ENCODE assay signal across 11 cellular contexts in the genomic region with DNA sequence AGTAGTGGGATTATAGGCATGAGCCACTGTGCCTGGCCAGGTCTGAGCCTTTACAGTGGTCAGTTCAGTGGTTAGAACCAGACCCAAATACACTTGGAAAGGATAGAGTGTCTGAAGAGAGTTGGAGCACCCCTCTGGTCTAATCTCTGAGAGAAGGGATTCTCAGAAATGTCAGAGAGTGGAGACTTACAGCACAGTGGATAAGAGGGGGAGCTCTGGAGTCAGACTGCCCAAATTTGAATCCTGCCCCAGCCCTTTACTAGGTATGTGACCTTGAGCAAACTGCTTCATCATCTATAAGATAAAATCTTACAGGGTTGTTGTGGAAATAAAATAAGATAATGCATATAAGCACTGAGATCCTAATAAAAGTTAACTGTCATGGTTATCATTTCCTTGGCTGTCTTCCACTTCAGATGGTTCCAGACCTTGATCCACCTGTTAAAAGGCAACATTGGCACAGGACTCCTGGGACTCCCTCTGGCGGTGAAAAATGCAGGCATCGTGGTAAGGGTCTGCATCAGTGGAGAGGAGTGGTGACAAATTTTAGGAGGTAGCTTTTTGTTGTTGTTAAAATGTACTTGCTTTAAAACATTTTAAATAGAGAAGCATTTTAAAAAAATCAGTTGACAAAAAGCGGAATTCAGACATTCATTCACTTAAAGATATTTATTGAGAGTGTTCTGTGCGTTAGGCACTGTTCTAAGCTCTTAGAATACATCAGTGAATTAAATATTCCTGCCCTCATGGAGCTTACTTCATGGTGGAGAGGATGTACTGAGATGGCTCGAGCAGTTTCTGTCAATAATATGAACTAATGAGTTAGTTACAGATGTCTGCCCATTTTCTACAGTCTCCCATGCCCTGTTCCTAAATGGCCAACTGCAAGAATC. TPM values are rescaled to one million over a fixed set of nuclear protein-coding genes. Genes with fewer than 3 reads are reported as not detected.
A peak's percentile ranks its signal among the peaks of the same experiment; 100 is the strongest.
DNase-seq lines count a peak whose midpoint lies in the region; FAIRE-seq and TF ChIP-seq lines count a peak whose summit lies in the region.
"Had no signal": no experiment of that assay in that cellular context is flagged by ENCODE, and none has a peak within 500 bp of the region (broad histone marks: within the 10 kb centered on the region; RNA-seq: fewer than 3 reads in every experiment).

No MANE protein-coding gene starts in this region.

- H3K18ac ChIP-seq in mesenchymal stem cell (ENCODE audit: low read depth in 1 of 2, low read length in 2 of 2) = no peak overlapping the region

- H2AK5ac ChIP-seq in mesenchymal stem cell (ENCODE audit: low read length, severe bottlenecking) = no peak overlapping the region

- FAIRE-seq in small intestine (lab: Jason Lieb, UNC) = no peak

- no peak overlapping the region for H3K27ac Mint-ChIP-seq in glutamatergic neuron (ENCODE audit: unreplicated experiment)
- H3K27ac Mint-ChIP-seq: IgD-negative memory B cell had no signal

- H3K4me3 Mint-ChIP-seq in glutamatergic neuron (ENCODE audit: unreplicated experiment) = no peak overlapping the region
- H3K4me3 Mint-ChIP-seq: IgD-negative memory B cell had no signal

- H3K36me3 ChIP-seq in small intestine (ENCODE audit: control insufficient read depth in 2 of 2, insufficient read depth in 2 of 2, low read length in 2 of 2) = peaks cover 9 to 19% of the 10 kb centered on the region in 2 donors
- H3K36me3 ChIP-seq in mesenchymal stem cell (ENCODE audit: control insufficient read depth in 1 of 2, insufficient read depth in 2 of 2, low read depth in 1 of 2, low read length in 2 of 2) = peaks cover 19 to 77% of the 10 kb centered on the region in 2 experiments

- H4K91ac ChIP-seq in mesenchymal stem cell (ENCODE audit: low read length) = no peak overlapping the region

- peak; percentile 11 for DNase-seq in NCI-H748 (lab: John Stamatoyannopoulos, UW; ENCODE audit: unreplicated experiment)
- DNase-seq in NCI-H748 treated with DMSO at 0.1 percent for 48 hours (lab: John Stamatoyannopoulos, UW) = no peak
- peak; percentile 37 for DNase-seq in SK-MEL-5 (ENCODE audit: low read depth, low spot score)
- DNase-seq in glutamatergic neuron = peak; percentile 53
- peak; percentile 55 for DNase-seq in small intestine
- no peak for DNase-seq in mesenchymal stem cell
- DNase-seq in NCI-H146 treated with DMSO at 0.1 percent for 48 hours (lab: John Stamatoyannopoulos, UW; ENCODE audit: unreplicated experiment) = no peak
- no peak for DNase-seq in cerebellar nuclear complex (lab: John Stamatoyannopoulos, UW)
- DNase-seq: activated CD4-positive, alpha-beta T cell treated with anti-CD3 and anti-CD28 coated beads, Interleukin-2, amount 50 U/mL, for 48 hours; esophagus squamous epithelium had no signal

- H2BK5ac ChIP-seq in mesenchymal stem cell (ENCODE audit: low read depth, low read length, poor library complexity, severe bottlenecking) = no peak overlapping the region

- no peak overlapping the region for H3K9ac ChIP-seq in mesenchymal stem cell (ENCODE audit: low read length)

- in situ Hi-C loops in SK-MEL-5 (cut with HindIII; ENCODE audit: low pct_unique_long_range_greater_than_20kb, low sequenced_read_pairs) = no loop called here

- H3K4me3 ChIP-seq in small intestine (ENCODE audit: low read depth in 1 of 2, low read length in 2 of 2) = no peak overlapping the region
- no peak overlapping the region for H3K4me3 ChIP-seq in mesenchymal stem cell (ENCODE audit: insufficient read depth in 1 of 2, low read depth in 1 of 2, low read length in 2 of 2)
- H3K4me3 ChIP-seq: esophagus squamous epithelium had no signal

- H3K4me2 ChIP-seq in mesenchymal stem cell (ENCODE audit: low read length, poor library complexity, severe bottlenecking) = no peak overlapping the region

- H3K14ac ChIP-seq in mesenchymal stem cell (ENCODE audit: low read length in 2 of 2) = no peak overlapping the region

- no peak overlapping the region for H2BK120ac ChIP-seq in mesenchymal stem cell (ENCODE audit: low read depth, low read length)

- H2BK15ac ChIP-seq in mesenchymal stem cell (ENCODE audit: low read depth, poor library complexity, severe bottlenecking) = no peak overlapping the region

- no peaks in the 10 kb centered on the region for H3K9me3 ChIP-seq in small intestine (ENCODE audit: control insufficient read depth, low read depth)
- H3K9me3 ChIP-seq in mesenchymal stem cell (ENCODE audit: control insufficient read depth, low read length) = no peaks in the 10 kb centered on the region
- H3K9me3 ChIP-seq: esophagus squamous epithelium had no signal

- H3K4ac ChIP-seq in mesenchymal stem cell (ENCODE audit: low read depth in 1 of 2, low read length in 2 of 2) = no peak overlapping the region

- no peak overlapping the region for H3K23ac ChIP-seq in mesenchymal stem cell (ENCODE audit: low read length in 2 of 2)

- H3K9me3 Mint-ChIP-seq in glutamatergic neuron (ENCODE audit: unreplicated experiment) = peaks cover 2% of the 10 kb centered on the region
- H3K9me3 Mint-ChIP-seq: IgD-negative memory B cell had no signal

- TF ChIP-seq CTCF in glutamatergic neuron (IDR thresholded peaks at IDR 0.05; ENCODE audit: partially characterized antibody, unreplicated experiment) = peak; percentile 57

- peaks cover 0 to 8% of the 10 kb centered on the region in 2 donors for H3K4me1 ChIP-seq in small intestine (ENCODE audit: control insufficient read depth in 2 of 2, insufficient read depth in 1 of 2, low read depth in 1 of 2, low read length in 1 of 2)
- H3K4me1 ChIP-seq in mesenchymal stem cell (ENCODE audit: control insufficient read depth, insufficient read depth, low read depth, low read length) = peaks cover 4% of the 10 kb centered on the region
- H3K4me1 ChIP-seq: esophagus squamous epithelium had no signal

- no peak overlapping the region for H2BK12ac ChIP-seq in mesenchymal stem cell (ENCODE audit: low read length in 2 of 2)

- H3K27me3 ChIP-seq in small intestine (ENCODE audit: control insufficient read depth in 2 of 2, insufficient read depth in 2 of 2, low read length in 2 of 2) = no peaks in the 10 kb centered on the region
- H3K27me3 ChIP-seq in mesenchymal stem cell (ENCODE audit: control insufficient read depth in 1 of 2, insufficient read depth in 1 of 2, low read length in 2 of 2) = no peaks in the 10 kb centered on the region
- H3K27me3 ChIP-seq: esophagus squamous epithelium had no signal

- H2AFZ ChIP-seq in mesenchymal stem cell (ENCODE audit: low read depth, low read length) = no peak overlapping the region

- H3K79me1 ChIP-seq in mesenchymal stem cell (replicated peaks; ENCODE audit: low read length, poor library complexity, severe bottlenecking) = peaks cover 6% of the 10 kb centered on the region

- WGBS in small intestine, 3 donors = 49 to 69% (median 62%) methylated on average over 5 of the region's 5 CpGs
- 45% methylated on average over 3 of the region's 5 CpGs for WGBS in mesenchymal stem cell

- peaks cover 9% of the 10 kb centered on the region for H3K36me3 Mint-ChIP-seq in glutamatergic neuron (ENCODE audit: unreplicated experiment)

- H3K27ac ChIP-seq in small intestine (ENCODE audit: low read depth in 1 of 2, low read length in 1 of 2) (no peak overlapping the region), mesenchymal stem cell (ENCODE audit: low read length, poor library complexity, severe bottlenecking) (no peak overlapping the region)
- H3K27ac ChIP-seq: esophagus squamous epithelium had no signal

- peaks cover 2% of the 10 kb centered on the region for H3K27me3 Mint-ChIP-seq in glutamatergic neuron (ENCODE audit: unreplicated experiment)
- H3K27me3 Mint-ChIP-seq: IgD-negative memory B cell had no signal

- H4K8ac ChIP-seq in mesenchymal stem cell (ENCODE audit: low read length) = no peak overlapping the region

- H3K4me1 Mint-ChIP-seq in glutamatergic neuron (ENCODE audit: low read depth, unreplicated experiment) = peaks cover 4% of the 10 kb centered on the region
- H3K4me1 Mint-ChIP-seq: IgD-negative memory B cell had no signal

RNA-seq across cellular contexts. Expression of gene SLC36A1, which starts 16.0 kb away (rescaled TPM):
- total RNA-seq in SK-MEL-5 (2014; rRNA removed; shearing (Covaris generic)) = 5.4 and 6.7 TPM in 2 replicates
- 7.5 and 11.2 TPM in 2 replicates for polyA plus RNA-seq in SK-MEL-5 (2015; cell fraction: cytosol; rRNA removed)
- polyA plus RNA-seq in SK-MEL-5 (2015; cell fraction: nucleus; rRNA removed) = 8.6 and 12.9 TPM in 2 replicates
- 117 TPM for total RNA-seq in glutamatergic neuron (ENCODE audit: unreplicated experiment)
- polyA plus RNA-seq in small intestine = 10 to 100 TPM; 10.6 to 36.5 (median 14.3) TPM
- polyA plus RNA-seq in mesenchymal stem cell (2013, experiment 1 of 2) = 14.9 TPM
- 13.9 TPM for polyA plus RNA-seq in mesenchymal stem cell (2013, experiment 2 of 2)

Comparison
In these comparisons a context has a peak if more than half of its experiments do, and no peak if none do; other contexts are left out.
1. DNase-seq: peak in NCI-H748 (single experiment), SK-MEL-5 (single experiment), glutamatergic neuron (single experiment) and small intestine (single experiment); none in NCI-H748 treated with DMSO at 0.1 percent for 48 hours (single experiment), mesenchymal stem cell (single experiment), NCI-H146 treated with DMSO at 0.1 percent for 48 hours (single experiment) and cerebellar nuclear complex (0 of 2).
2. RNA of gene SLC36A1, which starts 16.0 kb away (total RNA-seq): 117 TPM in glutamatergic neuron (single experiment); 5.4 to 6.7 TPM in SK-MEL-5; every median in the first group is over 10 times any median in the second.